Comparison of ENCODE assay signal across 8 cellular contexts in the genomic region with DNA sequence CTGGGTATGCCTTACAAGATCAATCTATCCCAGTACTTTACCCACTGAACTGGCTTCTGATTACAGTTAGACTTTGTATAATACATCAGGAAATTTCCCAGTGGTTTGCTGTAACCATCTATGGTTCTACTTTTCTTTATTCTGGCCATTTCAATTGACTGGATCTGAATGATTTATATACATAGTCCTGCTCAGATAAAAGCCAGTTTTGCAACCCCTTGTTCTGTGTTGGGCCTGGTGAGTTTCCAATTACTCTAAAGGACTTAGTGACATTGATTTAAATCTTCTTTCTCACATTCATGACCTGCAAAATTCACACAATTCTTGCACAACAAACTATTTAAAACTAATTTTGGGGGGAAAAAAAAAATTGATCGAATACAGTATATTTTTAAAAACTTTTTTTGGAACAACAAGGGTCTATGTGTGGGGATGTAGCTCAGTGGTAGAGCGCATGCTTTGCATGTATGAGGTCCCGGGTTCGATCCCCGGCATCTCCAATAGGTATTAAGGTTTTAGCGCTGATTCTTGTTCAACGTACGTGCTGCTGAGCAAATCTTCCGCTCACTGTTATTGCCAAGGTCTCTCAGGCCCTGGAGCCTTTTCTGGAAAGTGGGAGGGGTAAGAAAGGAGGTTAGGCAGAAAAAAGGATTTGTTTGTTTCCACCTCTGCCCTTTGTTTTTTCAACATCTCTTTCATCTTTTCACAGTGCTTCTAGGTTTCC.
DNase-seq lines count a peak whose midpoint lies in the region; TF ChIP-seq lines count a peak whose summit lies in the region.

No MANE protein-coding gene starts in this region.

- no peak overlapping the region for H3K4me3 ChIP-seq in choroid plexus epithelial cell (ENCODE audit: low read depth, low read length)

- TF ChIP-seq CTCF in choroid plexus epithelial cell (conservative IDR thresholded peaks at IDR 0.05; ENCODE audit: low read depth, low read length) = no peak

- DNase-seq in activated CD4-positive, alpha-beta T cell treated with anti-CD3 and anti-CD28 coated beads for 48 hours = peak; percentile 81
- DNase-seq in activated CD4-positive, alpha-beta T cell treated with anti-CD3 and anti-CD28 coated beads, Interleukin-2, amount 50 U/mL, for 4 hours = no peak
- peak; percentile 91 for DNase-seq in NCI-H82 (lab: John Stamatoyannopoulos, UW)
- DNase-seq in choroid plexus epithelial cell (ENCODE audit: low read depth) = peak; percentile 80
- DNase-seq in stimulated activated CD4-positive, alpha-beta T cell treated with anti-CD3 and anti-CD28 coated beads, Interleukin-4, amount 100 ng/mL, for 1 hour = peak; percentile 33
- DNase-seq in epidermal melanocyte (ENCODE audit: insufficient read length, low spot score) = no peak
- no peak for DNase-seq in NCI-H510A (lab: John Stamatoyannopoulos, UW)
- DNase-seq in DMS153 treated with DMSO at 0.1 percent for 48 hours (lab: John Stamatoyannopoulos, UW; ENCODE audit: unreplicated experiment) = no peak

Comparison
In these comparisons a context has a peak if more than half of its experiments do, and no peak if none do; other contexts are left out.
1. DNase-seq: peak in activated CD4-positive, alpha-beta T cell treated with anti-CD3 and anti-CD28 coated beads for 48 hours (single experiment), NCI-H82 (single experiment), choroid plexus epithelial cell (single experiment) and stimulated activated CD4-positive, alpha-beta T cell treated with anti-CD3 and anti-CD28 coated beads, Interleukin-4, amount 100 ng/mL, for 1 hour (single experiment); none in activated CD4-positive, alpha-beta T cell treated with anti-CD3 and anti-CD28 coated beads, Interleukin-2, amount 50 U/mL, for 4 hours (0 of 2), epidermal melanocyte (single experiment), NCI-H510A (single experiment) and DMS153 treated with DMSO at 0.1 percent for 48 hours (single experiment).